In the genomic region with DNA sequence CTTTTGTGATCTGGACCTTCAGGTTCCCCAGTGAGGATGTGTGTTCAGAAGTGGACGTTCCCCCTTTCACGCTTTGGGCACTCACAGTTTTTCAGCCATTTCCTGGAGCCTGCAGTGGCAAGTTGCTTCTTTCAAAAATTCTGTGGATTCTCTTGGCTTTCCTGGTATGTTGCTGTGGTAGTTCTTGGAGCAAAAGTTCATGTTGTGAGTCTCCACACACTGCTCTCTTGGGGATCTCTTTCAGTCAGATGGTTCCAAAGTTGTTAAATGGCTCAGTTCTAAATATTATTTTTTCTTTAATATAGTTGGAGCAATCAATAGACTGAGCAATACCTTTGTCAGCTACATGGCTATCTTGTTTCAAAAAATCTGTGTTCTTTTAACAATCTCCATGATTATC, we compare ENCODE assay signal across 18 cellular contexts. TPM values are rescaled to one million over a fixed set of nuclear protein-coding genes. Genes with fewer than 3 reads are reported as not detected.
DNase-seq lines count a peak whose midpoint lies in the region; ATAC-seq, FAIRE-seq and TF ChIP-seq lines count a peak whose summit lies in the region.
"Had no signal": no experiment of that assay in that cellular context is flagged by ENCODE, and none has a peak within 500 bp of the region (broad histone marks: within the 10 kb centered on the region; RNA-seq: fewer than 3 reads in every experiment).

No MANE protein-coding gene starts in this region.

- TF ChIP-seq CTCF in GM23338 (conservative IDR thresholded peaks at IDR 0.05; ENCODE audit: low read depth in 2 of 2) (no peak), H1 (IDR thresholded peaks at IDR 0.05; ENCODE audit: control extremely low read depth in 1 of 3, insufficient read depth in 1 of 3, low read depth in 1 of 3, low read length in 3 of 3) (no peak), neural progenitor cell (IDR thresholded peaks at IDR 0.05) (no peak)

- DNase-seq in GM23338 (ENCODE audit: low spot score) (no peak), H1 (ENCODE audit: low read depth in 1 of 2, low spot score in 2 of 2) (no peak), neural progenitor cell (ENCODE audit: low spot score) (no peak)
- no peak for DNase-seq in naive thymus-derived CD4-positive, alpha-beta T cell
- no peak for DNase-seq in stimulated activated naive CD4-positive, alpha-beta T cell treated with Interleukin-2 at 50 U/mL for 16 hours (lab: John Stamatoyannopoulos, UW)
- DNase-seq: BE2C; CD8-positive, alpha-beta memory T cell; DMS79 treated with DMSO at 0.1 percent for 48 hours; NCI-H1092 treated with DMSO at 0.1 percent for 48 hours; NCI-H226; NCI-H524 treated with DMSO at 0.1 percent for 48 hours; SHP77 treated with DMSO at 0.1 percent for 48 hours had no signal

- H2AK5ac ChIP-seq in H1 (ENCODE audit: low read depth, low read length): no peak overlapping the region

- H3K36me3 Mint-ChIP-seq in GM23338 (ENCODE audit: low read depth) (no peaks in the 10 kb centered on the region; the same call in 2 of the 3 replicates), neural progenitor cell (no peaks in the 10 kb centered on the region)
- no peaks in the 10 kb centered on the region for H3K36me3 Mint-ChIP-seq in naive thymus-derived CD4-positive, alpha-beta T cell

- WGBS in H1 (ENCODE audit: extremely low coverage in 1 of 2, insufficient coverage in 1 of 2, insufficient read length in 1 of 2, insufficient replicate concordance in 2 of 2, low coverage in 1 of 2, low lambda C conversion rate in 2 of 2, missing lambda C conversion rate in 1 of 2), 2 experiments: 87% methylated on average over 2 of the region's 2 CpGs; no CpG with 5 or more reads in 1 of the 2 experiments

- H3K4me3 ChIP-seq in GM23338 (no peak overlapping the region), H1 (ENCODE audit: extremely low read depth in 1 of 4, insufficient read depth in 2 of 4, low read depth in 3 of 4, low read length in 4 of 4) (no peak overlapping the region), neural progenitor cell (no peak overlapping the region), subcutaneous abdominal adipose tissue (ENCODE audit: low read depth in 1 of 5, low read length in 5 of 5) (peak overlapping the region; percentile 34 to 67 (median 55))
- no peak overlapping the region for H3K4me3 ChIP-seq in naive thymus-derived CD4-positive, alpha-beta T cell (ENCODE audit: low read length)

- no peaks in the 10 kb centered on the region for H3K23me2 ChIP-seq in H1 (ENCODE audit: low read depth, low read length)

- H2BK120ac ChIP-seq in H1 (replicated peaks; ENCODE audit: low read depth, low read length): no peak overlapping the region

- peaks cover 4% of the 10 kb centered on the region; the same call in 2 of the 3 replicates for H3K4me1 Mint-ChIP-seq in GM23338
- peaks cover 5% of the 10 kb centered on the region for H3K4me1 Mint-ChIP-seq in neural progenitor cell
- H3K4me1 Mint-ChIP-seq in naive thymus-derived CD4-positive, alpha-beta T cell: no peaks in the 10 kb centered on the region
- H3K4me1 Mint-ChIP-seq: CD8-positive, alpha-beta memory T cell had no signal

- H4K91ac ChIP-seq in H1 (replicated peaks; ENCODE audit: insufficient read length, low read length): no peak overlapping the region

- TF ChIP-seq RAD21 in H1 (IDR thresholded peaks at IDR 0.05 in 1 of 2, conservative IDR thresholded peaks at IDR 0.05 in 1 of 2; ENCODE audit: low read depth in 2 of 2, low read length in 2 of 2): no peak

- no peak overlapping the region for H2BK20ac ChIP-seq in H1 (ENCODE audit: low read length)

- peaks cover 3% of the 10 kb centered on the region; the same call in 1 of the 2 replicates for H3K9me2 ChIP-seq in GM23338 (ENCODE audit: insufficient read depth)

- H3K27me3 Mint-ChIP-seq in GM23338 (ENCODE audit: insufficient read depth, low read depth, poor library complexity) (peaks cover 1% of the 10 kb centered on the region), neural progenitor cell (ENCODE audit: insufficient read depth, low read depth) (no peaks in the 10 kb centered on the region)
- peaks cover 0 to 6% (median 0%) of the 10 kb centered on the region in 5 donors for H3K27me3 Mint-ChIP-seq in naive thymus-derived CD4-positive, alpha-beta T cell

- H2BK5ac ChIP-seq in H1 (ENCODE audit: low read depth, low read length): no peak overlapping the region

- H3K9me3 Mint-ChIP-seq in GM23338 (no peaks in the 10 kb centered on the region; the same call in 2 of the 3 replicates), neural progenitor cell (peaks cover 7% of the 10 kb centered on the region)
- peaks cover 0 to 15% (median 3%) of the 10 kb centered on the region in 11 donors for H3K9me3 Mint-ChIP-seq in naive thymus-derived CD4-positive, alpha-beta T cell

- CTCF ChIA-PET in H1 (lab: Charles Lee; ENCODE audit: partially characterized antibody): no interaction called here
- CTCF ChIA-PET in naive thymus-derived CD4-positive, alpha-beta T cell (lab: Charles Lee): no interaction called here

- no peak overlapping the region for H4K8ac ChIP-seq in H1 (ENCODE audit: extremely low read depth, insufficient read depth, low read length)

- FAIRE-seq in H1 (lab: Jason Lieb, UNC): no peak
- FAIRE-seq: D721Med had no signal

- no peak overlapping the region for H2BK15ac ChIP-seq in H1 (ENCODE audit: low read length)

- H3K36me3 ChIP-seq in GM23338 (ENCODE audit: insufficient read depth): no peaks in the 10 kb centered on the region
- H3K36me3 ChIP-seq in H1 (ENCODE audit: control insufficient read depth in 2 of 4, insufficient read depth in 4 of 4, low read length in 3 of 4): no peaks in the 10 kb centered on the region
- H3K36me3 ChIP-seq in neural progenitor cell: no peaks in the 10 kb centered on the region
- H3K36me3 ChIP-seq in subcutaneous abdominal adipose tissue (ENCODE audit: control insufficient read depth in 5 of 5, insufficient read depth in 5 of 5, low read length in 5 of 5): no peaks in the 10 kb centered on the region
- H3K36me3 ChIP-seq in naive thymus-derived CD4-positive, alpha-beta T cell (ENCODE audit: control insufficient read depth in 2 of 3, insufficient read depth in 3 of 3, low read length in 3 of 3): no peaks in the 10 kb centered on the region
- H3K36me3 ChIP-seq: BE2C had no signal

- H3K4me1 ChIP-seq in GM23338 (ENCODE audit: insufficient read depth) (no peaks in the 10 kb centered on the region), H1 (replicated peaks in 1 of 4; ENCODE audit: control insufficient read depth in 3 of 4, insufficient read depth in 4 of 4, low read length in 3 of 4) (peaks cover 0 to 4% (median 0%) of the 10 kb centered on the region in 4 experiments; a peak in 1 of 7 replicates), neural progenitor cell (no peaks in the 10 kb centered on the region), subcutaneous abdominal adipose tissue (ENCODE audit: control insufficient read depth in 5 of 5, insufficient read depth in 5 of 5, low read length in 5 of 5) (peaks cover 5 to 22% (median 14%) of the 10 kb centered on the region in 5 donors)
- no peaks in the 10 kb centered on the region for H3K4me1 ChIP-seq in naive thymus-derived CD4-positive, alpha-beta T cell (ENCODE audit: control insufficient read depth in 2 of 2, insufficient read depth in 2 of 2, low read length in 2 of 2)
- H3K4me1 ChIP-seq: BE2C had no signal

- peak overlapping the region; percentile 87 for H2AFZ ChIP-seq in GM23338
- H2AFZ ChIP-seq in H1 (ENCODE audit: low read length): peak overlapping the region; percentile 41; the same call in 1 of the 2 replicates
- peak overlapping the region; percentile 81 for H2AFZ ChIP-seq in neural progenitor cell (replicated peaks)

- H3K4ac ChIP-seq in H1 (replicated peaks; ENCODE audit: insufficient read length, low read depth, low read length): no peak overlapping the region

- no peak overlapping the region for H3K23ac ChIP-seq in H1 (ENCODE audit: insufficient read length)

- no peak overlapping the region for H3K4me2 ChIP-seq in GM23338
- H3K4me2 ChIP-seq in H1 (ENCODE audit: insufficient read depth in 1 of 2, low read depth in 2 of 2, low read length in 2 of 2): no peak overlapping the region
- no peak overlapping the region for H3K4me2 ChIP-seq in neural progenitor cell
- H3K4me2 ChIP-seq: KMS-11 had no signal

- H3K27me3 ChIP-seq in GM23338 (ENCODE audit: insufficient read depth): no peaks in the 10 kb centered on the region
- H3K27me3 ChIP-seq in H1 (replicated peaks in 1 of 4; ENCODE audit: control insufficient read depth in 3 of 4, extremely low read depth in 1 of 4, insufficient read depth in 3 of 4, low read length in 3 of 4): no peaks in the 10 kb centered on the region
- H3K27me3 ChIP-seq in neural progenitor cell: no peaks in the 10 kb centered on the region
- H3K27me3 ChIP-seq in subcutaneous abdominal adipose tissue (ENCODE audit: control insufficient read depth in 5 of 5, insufficient read depth in 4 of 5, low read length in 5 of 5): no peaks in the 10 kb centered on the region
- no peaks in the 10 kb centered on the region for H3K27me3 ChIP-seq in naive thymus-derived CD4-positive, alpha-beta T cell (ENCODE audit: control insufficient read depth in 2 of 2, insufficient read depth in 2 of 2, low read length in 2 of 2)
- H3K27me3 ChIP-seq: BE2C had no signal

- H3K4me3 Mint-ChIP-seq in GM23338: no peak overlapping the region
- no peak overlapping the region for H3K4me3 Mint-ChIP-seq in neural progenitor cell
- no peak overlapping the region for H3K4me3 Mint-ChIP-seq in naive thymus-derived CD4-positive, alpha-beta T cell
- H3K4me3 Mint-ChIP-seq: CD8-positive, alpha-beta memory T cell had no signal

- ATAC-seq in GM23338: no peak
- ATAC-seq in naive thymus-derived CD4-positive, alpha-beta T cell: no peak
- ATAC-seq in HG03432 (IDR thresholded peaks at IDR 0.05; ENCODE audit: unreplicated experiment): no peak

- H3K9ac ChIP-seq in H1 (replicated peaks in 1 of 4; ENCODE audit: extremely low read depth in 1 of 4, low read depth in 3 of 4, low read length in 3 of 4) (no peak overlapping the region), neural progenitor cell (no peak overlapping the region), subcutaneous abdominal adipose tissue (ENCODE audit: low read length in 5 of 5) (peak overlapping the region in 4 of 5 donors; percentile 45 to 87 (median 78))
- H3K9ac ChIP-seq: KMS-11 had no signal

- H3K79me2 ChIP-seq in GM23338 (replicated peaks; ENCODE audit: insufficient read depth) (no peaks in the 10 kb centered on the region), H1 (ENCODE audit: control insufficient read depth in 1 of 2, insufficient read depth in 2 of 2, low read length in 2 of 2) (no peaks in the 10 kb centered on the region), neural progenitor cell (ENCODE audit: low read depth) (no peaks in the 10 kb centered on the region)

- no peak for TF ChIP-seq POLR2A in H1 (IDR thresholded peaks at IDR 0.05; ENCODE audit: control extremely low read depth in 1 of 2, low read depth in 2 of 2, low read length in 2 of 2)

- no peak overlapping the region for H3K18ac ChIP-seq in H1 (ENCODE audit: extremely low read depth, low read length)

- TF ChIP-seq EP300 in H1 (IDR thresholded peaks at IDR 0.05; ENCODE audit: borderline replicate concordance in 1 of 2, low read depth in 2 of 2, low read length in 2 of 2): no peak

- POLR2A ChIA-PET in H1 (lab: Charles Lee; ENCODE audit: partially characterized antibody): no interaction called here
- POLR2A ChIA-PET in naive thymus-derived CD4-positive, alpha-beta T cell (lab: Charles Lee): no interaction called here

- no peak overlapping the region for H4K5ac ChIP-seq in H1 (ENCODE audit: insufficient read length, low read depth, low read length)

- H3K79me1 ChIP-seq in H1 (ENCODE audit: low read depth, low read length): no peaks in the 10 kb centered on the region

- H4K20me1 ChIP-seq in GM23338 (replicated peaks; ENCODE audit: insufficient read depth) (no peaks in the 10 kb centered on the region), H1 (replicated peaks in 1 of 2; ENCODE audit: control insufficient read depth in 1 of 2, insufficient read depth in 2 of 2, low read length in 2 of 2) (no peaks in the 10 kb centered on the region), neural progenitor cell (ENCODE audit: low read depth) (no peaks in the 10 kb centered on the region)

- no peak overlapping the region for H3K27ac ChIP-seq in GM23338 (ENCODE audit: low read depth)
- H3K27ac ChIP-seq in H1 (ENCODE audit: low read depth, low read length): no peak overlapping the region
- H3K27ac ChIP-seq in neural progenitor cell: no peak overlapping the region
- H3K27ac ChIP-seq in subcutaneous abdominal adipose tissue (ENCODE audit: low read depth, low read length): peak overlapping the region; percentile 96
- H3K27ac ChIP-seq in naive thymus-derived CD4-positive, alpha-beta T cell (ENCODE audit: low read depth, low read length): no peak overlapping the region
- H3K27ac ChIP-seq: KMS-11 had no signal

- intact Hi-C loops in naive thymus-derived CD4-positive, alpha-beta T cell (cut with micrococcal nuclease): no loop called here

- H3K27ac Mint-ChIP-seq in GM23338: no peak overlapping the region
- no peak overlapping the region for H3K27ac Mint-ChIP-seq in neural progenitor cell
- H3K27ac Mint-ChIP-seq in naive thymus-derived CD4-positive, alpha-beta T cell: no peak overlapping the region
- H3K27ac Mint-ChIP-seq: CD8-positive, alpha-beta memory T cell had no signal

- H3K56ac ChIP-seq in H1 (replicated peaks; ENCODE audit: insufficient read length, low read depth, low read length): no peak overlapping the region

- no peak overlapping the region for H2BK12ac ChIP-seq in H1 (ENCODE audit: low read depth, low read length)

- no peak overlapping the region for H3K14ac ChIP-seq in H1 (ENCODE audit: insufficient read length)

- H3F3A ChIP-seq in GM23338 (replicated peaks; ENCODE audit: low read depth): no peaks in the 10 kb centered on the region
- no peaks in the 10 kb centered on the region for H3F3A ChIP-seq in neural progenitor cell (ENCODE audit: low read depth)

- H3K9me3 ChIP-seq in H1 (ENCODE audit: insufficient read depth in 2 of 2, low read depth in 1 of 2, low read length in 1 of 2) (no peaks in the 10 kb centered on the region), neural progenitor cell (ENCODE audit: low read depth) (no peaks in the 10 kb centered on the region), subcutaneous abdominal adipose tissue (ENCODE audit: control insufficient read depth in 5 of 5, low read length in 5 of 5) (peaks cover 0 to 3% (median 0%) of the 10 kb centered on the region in 5 donors)
- no peaks in the 10 kb centered on the region for H3K9me3 ChIP-seq in naive thymus-derived CD4-positive, alpha-beta T cell (ENCODE audit: control insufficient read depth in 2 of 3, low read length in 3 of 3)
- H3K9me3 ChIP-seq: BE2C had no signal

RNA-seq across cellular contexts. Expression of gene BANK1, which starts 28.5 kb away (rescaled TPM):
- total RNA-seq in GM23338 (2014; rRNA removed; shearing (Covaris generic)): 0.87 and 1.0 TPM in 2 replicates
- polyA plus RNA-seq in GM23338 (2016; fragmentation: Nextera tagmentation; extraction: Ambion mirVana) (0.49 and 0.86 TPM in 2 replicates), H1 (2011; rRNA removed) (0.33 and 0.59 TPM in 2 replicates)
- total RNA-seq in H1 (2021; fragmentation: NEBNext Ultra II Directional; extraction: Animal tissue kit (Norgen Biotek cat#: 25700)): 0.69 and 0.93 TPM in 2 replicates
- 0.87 TPM for polyA plus RNA-seq in H1 (2011; cell fraction: cytosol; rRNA removed)
- polyA plus RNA-seq in H1 (2011; cell fraction: nucleus; rRNA removed): 0.29 TPM
- polyA plus RNA-seq in H1 (2012, experiment 1 of 2): 0.94 to 1.1 TPM (median 1.0 TPM) in 4 replicates
- polyA plus RNA-seq in H1 (2012, experiment 2 of 2): not detected
- 1.3 TPM for polyA plus RNA-seq in H1 (2013, experiment 1 of 2)
- polyA plus RNA-seq in H1 (2013, experiment 2 of 2): 1.3 TPM
- 0.19 and 1.0 TPM in 2 replicates for polyA minus RNA-seq in H1 (2011; rRNA and poly(A)+ RNA removed)
- not detected for polyA minus RNA-seq in H1 (2011; cell fraction: cytosol; rRNA and poly(A)+ RNA removed)
- 1.9 TPM for polyA minus RNA-seq in H1 (2011; cell fraction: nucleus; rRNA and poly(A)+ RNA removed)
- total RNA-seq in neural progenitor cell (ENCODE audit: low replicate concordance): 0.19 and 0.28 TPM in 2 replicates
- total RNA-seq in naive thymus-derived CD4-positive, alpha-beta T cell: 1 to 10 TPM in 2 of 5 experiments, under 1 TPM in 3; 0.22 to 8.3 (median 0.54) TPM
- under 1 TPM; 0.26 to 0.71 TPM for polyA plus RNA-seq in naive thymus-derived CD4-positive, alpha-beta T cell
- total RNA-seq: CD8-positive, alpha-beta memory T cell; G401; MCF 10A had no signal

Comparison
In these comparisons a context has a peak if more than half of its experiments do, and no peak if none do; other contexts are left out.
1. H3K4me3 ChIP-seq: peak in subcutaneous abdominal adipose tissue (5 of 5); none in GM23338 (single experiment), H1 (0 of 4), neural progenitor cell (single experiment) and naive thymus-derived CD4-positive, alpha-beta T cell (single experiment).
2. H3K9ac ChIP-seq: peak in subcutaneous abdominal adipose tissue (4 of 5); none in H1 (0 of 4) and neural progenitor cell (single experiment).
3. Peak in every context shown above with its lines, with median percentiles within 50 percentile points of each other: H2AFZ ChIP-seq.